In genomic region chr22:33922268-33922667, GRCh38 we compare ENCODE assay signal across 7 cellular contexts. TPM values are rescaled to one million over a fixed set of nuclear protein-coding genes. Genes with fewer than 3 reads are reported as not detected.
DNase-seq lines count a peak whose midpoint lies in the region; ATAC-seq and TF ChIP-seq lines count a peak whose summit lies in the region.

No MANE protein-coding gene starts in this region.

- H3F3A ChIP-seq in PC-3 (ENCODE audit: low read length, unreplicated experiment), result no peaks in the 10 kb centered on the region

- peaks cover 24% of the 10 kb centered on the region for H3K4me1 Mint-ChIP-seq in dendritic cell treated with granulocyte-macrophage colony-stimulating factor and Interleukin-4, amounts not matched to agents 40 ng/mL and 50 ng/mL, for 4 days (ENCODE audit: low read depth)

- H3K4me3 ChIP-seq in GM12865 (ENCODE audit: low read depth, low read length) (peak overlapping the region; percentile 85), PC-3 (ENCODE audit: low read length) (no peak overlapping the region; the same call in 1 of the 2 replicates), lung (peak overlapping the region; percentile 41), thyroid gland (replicated peaks in 1 of 3) (peak overlapping the region; percentile 27 to 55 (median 29))

- H3K27ac Mint-ChIP-seq in dendritic cell treated with granulocyte-macrophage colony-stimulating factor and Interleukin-4, amounts not matched to agents 40 ng/mL and 50 ng/mL, for 4 days, result no peak overlapping the region

- H3K27me3 Mint-ChIP-seq in dendritic cell treated with granulocyte-macrophage colony-stimulating factor and Interleukin-4, amounts not matched to agents 40 ng/mL and 50 ng/mL, for 4 days, result peaks cover 82% of the 10 kb centered on the region

- no TSS peak for BruUV-seq in PC-3 (replicated peaks; lab: Mats Ljungman, UMichigan)

- H4K20me1 ChIP-seq in PC-3 (ENCODE audit: low read length), result no peaks in the 10 kb centered on the region

- peak overlapping the region; percentile 49 for H3K4me2 ChIP-seq in PC-3 (ENCODE audit: low read length)

- WGBS in lung, 2 donors, result 0 to 1% methylated on average over 23 to 27 of the region's 28 CpGs
- WGBS in thyroid gland, 2 donors, result 0 to 1% methylated on average over 21 to 25 of the region's 28 CpGs

- H3K27me3 ChIP-seq in PC-3 (ENCODE audit: low read length) (peaks cover 56% of the 10 kb centered on the region), lung (ENCODE audit: control insufficient read depth, insufficient read depth) (no peaks in the 10 kb centered on the region), thyroid gland (no peaks in the 10 kb centered on the region)

- H3K9me2 ChIP-seq in PC-3 (replicated peaks; ENCODE audit: low read length), result no peaks in the 10 kb centered on the region

- no peaks in the 10 kb centered on the region for H3K36me3 Mint-ChIP-seq in dendritic cell treated with granulocyte-macrophage colony-stimulating factor and Interleukin-4, amounts not matched to agents 40 ng/mL and 50 ng/mL, for 4 days (ENCODE audit: low read depth)

- CTCF ChIA-PET in PC-3 (lab: Charles Lee), result no interaction called here

- H3K27ac ChIP-seq in PC-3 (ENCODE audit: low read length) (no peak overlapping the region), lung (ENCODE audit: low read depth in 1 of 2, low read length in 1 of 2) (peak overlapping the region; percentile 23 to 43), thyroid gland (peak overlapping the region; percentile 21 to 85 (median 76))

- H3K36me3 ChIP-seq in PC-3 (ENCODE audit: low read depth, low read length), result no peaks in the 10 kb centered on the region
- H3K36me3 ChIP-seq in lung (ENCODE audit: control insufficient read depth in 2 of 2, insufficient read depth in 2 of 2, low read length in 2 of 2), result no peaks in the 10 kb centered on the region
- H3K36me3 ChIP-seq in thyroid gland, result no peaks in the 10 kb centered on the region

- H3K9ac ChIP-seq in PC-3 (ENCODE audit: low read length), result no peak overlapping the region

- TF ChIP-seq POLR2A in thyroid gland (IDR thresholded peaks at IDR 0.05), result no peak

- H2AFZ ChIP-seq in PC-3 (ENCODE audit: low read length), result no peak overlapping the region

- H3K9me3 ChIP-seq in PC-3 (ENCODE audit: low read length), result no peaks in the 10 kb centered on the region
- H3K9me3 ChIP-seq in lung (ENCODE audit: control insufficient read depth in 2 of 2, insufficient read depth in 1 of 2, low read length in 1 of 2), result no peaks in the 10 kb centered on the region
- H3K9me3 ChIP-seq in thyroid gland, result no peaks in the 10 kb centered on the region

- peak; percentile 30 for DNase-seq in GM12865 (ENCODE audit: low read depth)
- no peak for DNase-seq in PC-3
- DNase-seq in lung (ENCODE audit: low spot score), result no peak
- DNase-seq in thyroid gland, result peak; percentile 37 to 46

- intact Hi-C loops in PC-3 (cut with micrococcal nuclease), result no loop called here
- intact Hi-C loops in dendritic cell treated with granulocyte-macrophage colony-stimulating factor and Interleukin-4, amounts not matched to agents 40 ng/mL and 50 ng/mL, for 4 days (cut with micrococcal nuclease), result loop anchor here (5.0 kb wide), 1 partner anchor 190 kb away; no protein-coding TSS in a partner anchor
- intact Hi-C loops in thyroid gland (cut with DNase I), result no loop called here

- no peaks in the 10 kb centered on the region for H3K9me3 Mint-ChIP-seq in dendritic cell treated with granulocyte-macrophage colony-stimulating factor and Interleukin-4, amounts not matched to agents 40 ng/mL and 50 ng/mL, for 4 days

- TF ChIP-seq CTCF in GM12865 (IDR thresholded peaks at IDR 0.05; ENCODE audit: insufficient read depth, low read depth, low read length, missing control alignments) (no peak), PC-3 (conservative IDR thresholded peaks at IDR 0.05; ENCODE audit: low read depth, low read length) (no peak), lung (IDR thresholded peaks at IDR 0.05; ENCODE audit: control extremely low read depth, extremely low read depth) (no peak), thyroid gland (IDR thresholded peaks at IDR 0.05) (no peak)

- peak overlapping the region; percentile 70 for H3K4me3 Mint-ChIP-seq in dendritic cell treated with granulocyte-macrophage colony-stimulating factor and Interleukin-4, amounts not matched to agents 40 ng/mL and 50 ng/mL, for 4 days

- H3K4me1 ChIP-seq in PC-3 (ENCODE audit: insufficient read depth, low read length), result no peaks in the 10 kb centered on the region
- peaks cover 0 to 4% of the 10 kb centered on the region in 2 donors for H3K4me1 ChIP-seq in lung (ENCODE audit: control insufficient read depth in 2 of 2, insufficient read depth in 2 of 2, low read length in 2 of 2)
- H3K4me1 ChIP-seq in thyroid gland, result peaks cover 13 to 17% of the 10 kb centered on the region in 2 donors

- H3K79me2 ChIP-seq in PC-3 (ENCODE audit: low read length), result no peaks in the 10 kb centered on the region

- POLR2A ChIA-PET in PC-3 (lab: Charles Lee; ENCODE audit: unreplicated experiment), result no interaction called here

- ATAC-seq in PC-3 (no peak), lung (ENCODE audit: insufficient read depth, low FRiP score) (no peak), GM19328 (IDR thresholded peaks at IDR 0.05; ENCODE audit: unreplicated experiment) (no peak), HG02759 (IDR thresholded peaks at IDR 0.05; ENCODE audit: unreplicated experiment) (no peak)

RNA-seq across cellular contexts. Expression of gene LARGE1, which starts 2.0 kb away (rescaled TPM):
- total RNA-seq in PC-3 (2014; rRNA removed) (1.3 and 3.5 TPM in 2 replicates), lung (10 to 100 TPM; 27.2 to 41.1 TPM), thyroid gland (10 to 100 TPM; 13.6 to 16.3 (median 15.1) TPM)
- 1 to 10 TPM; 2.9 to 3.5 TPM for polyA plus RNA-seq in lung

Comparison
In these comparisons a context has a peak if more than half of its experiments do, and no peak if none do; other contexts are left out.
1. DNase-seq: peak in GM12865 (single experiment) and thyroid gland (2 of 2); none in PC-3 (single experiment) and lung (single experiment).